8 cellular contexts compared by ENCODE assay signal in genomic region chr19:17554968-17555479, GRCh38. TPM values are rescaled to one million over a fixed set of nuclear protein-coding genes. Genes with fewer than 3 reads are reported as not detected.
DNase-seq lines count a peak whose midpoint lies in the region; ATAC-seq and TF ChIP-seq lines count a peak whose summit lies in the region.

No MANE protein-coding gene starts in this region.

- peaks cover 41% of the 10 kb centered on the region for H3K4me1 ChIP-seq in adipocyte (ENCODE audit: control insufficient read depth, insufficient read depth, low read length)
- peaks cover 18% of the 10 kb centered on the region for H3K4me1 ChIP-seq in upper lobe of right lung

- H3K4me1 Mint-ChIP-seq in activated naive CD4-positive, alpha-beta T cell treated with anti-CD3 and anti-CD28 coated beads, Interleukin-2, amount 50 U/mL, for 24 hours, result peaks cover 16% of the 10 kb centered on the region
- peaks cover 8% of the 10 kb centered on the region for H3K4me1 Mint-ChIP-seq in memory B cell

- DNase-seq in activated naive CD4-positive, alpha-beta T cell (lab: John Stamatoyannopoulos, UW), result no peak
- DNase-seq in adipocyte (ENCODE audit: low read depth), result no peak
- DNase-seq in memory B cell (ENCODE audit: low spot score in 2 of 2), result peak in 1 of 2 donors; percentile 21
- DNase-seq in upper lobe of right lung, result no peak
- DNase-seq in ureter (ENCODE audit: low spot score), result no peak
- no peak for DNase-seq in RKO (ENCODE audit: low spot score)
- no peak for DNase-seq in NCI-H128 (lab: John Stamatoyannopoulos, UW; ENCODE audit: unreplicated experiment)

- no peaks in the 10 kb centered on the region for H3K9me3 Mint-ChIP-seq in activated naive CD4-positive, alpha-beta T cell treated with anti-CD3 and anti-CD28 coated beads, Interleukin-2, amount 50 U/mL, for 24 hours
- no peaks in the 10 kb centered on the region for H3K9me3 Mint-ChIP-seq in memory B cell

- H3K27ac Mint-ChIP-seq in activated naive CD4-positive, alpha-beta T cell treated with anti-CD3 and anti-CD28 coated beads, Interleukin-2, amount 50 U/mL, for 24 hours, result no peak overlapping the region
- H3K27ac Mint-ChIP-seq in memory B cell, result peak overlapping the region; percentile 84

- H3K9me3 ChIP-seq in adipocyte (ENCODE audit: control insufficient read depth, low read length), result no peaks in the 10 kb centered on the region
- no peaks in the 10 kb centered on the region for H3K9me3 ChIP-seq in upper lobe of right lung

- intact Hi-C loops in upper lobe of right lung (cut with DNase I), result no loop called here

- no peaks in the 10 kb centered on the region for H3K27me3 Mint-ChIP-seq in activated naive CD4-positive, alpha-beta T cell treated with anti-CD3 and anti-CD28 coated beads, Interleukin-2, amount 50 U/mL, for 24 hours
- no peaks in the 10 kb centered on the region for H3K27me3 Mint-ChIP-seq in memory B cell

- H3K27me3 ChIP-seq in adipocyte (replicated peaks; ENCODE audit: control insufficient read depth, insufficient read depth, low read length) (no peaks in the 10 kb centered on the region), upper lobe of right lung (no peaks in the 10 kb centered on the region)

- H3K4me3 Mint-ChIP-seq in activated naive CD4-positive, alpha-beta T cell treated with anti-CD3 and anti-CD28 coated beads, Interleukin-2, amount 50 U/mL, for 24 hours, result peak overlapping the region; percentile 81
- H3K4me3 Mint-ChIP-seq in memory B cell, result peak overlapping the region; percentile 74

- ATAC-seq in memory B cell (ENCODE audit: low read depth) (peak; percentile 12), upper lobe of right lung (no peak)

- H3K27ac ChIP-seq in upper lobe of right lung, result peak overlapping the region; percentile 37

- peaks cover 11% of the 10 kb centered on the region for H3K36me3 ChIP-seq in adipocyte (ENCODE audit: control insufficient read depth, insufficient read depth, low read length, severe bottlenecking)
- H3K36me3 ChIP-seq in upper lobe of right lung, result peaks cover 20% of the 10 kb centered on the region

- H3K4me3 ChIP-seq in adipocyte (ENCODE audit: low read length) (peak overlapping the region; percentile 91), upper lobe of right lung (peak overlapping the region; percentile 73)

- H3K36me3 Mint-ChIP-seq in activated naive CD4-positive, alpha-beta T cell treated with anti-CD3 and anti-CD28 coated beads, Interleukin-2, amount 50 U/mL, for 24 hours, result peaks cover 2% of the 10 kb centered on the region
- H3K36me3 Mint-ChIP-seq in memory B cell, result peaks cover 14% of the 10 kb centered on the region

- no peak for TF ChIP-seq CTCF in upper lobe of right lung (IDR thresholded peaks at IDR 0.05)

- H3K9ac ChIP-seq in adipocyte (ENCODE audit: low read length), result peak overlapping the region; percentile 93

RNA-seq across cellular contexts. Expression of gene COLGALT1, which starts 0.4 kb away (rescaled TPM):
- total RNA-seq in upper lobe of right lung (104 TPM), ureter (66.3 TPM)

RNA-seq across cellular contexts. Expression of gene PGLS, which starts 43.6 kb away (rescaled TPM):
- 78.0 TPM for total RNA-seq in upper lobe of right lung
- total RNA-seq in ureter, result 91.7 TPM
